Comparison of ENCODE assay signal across 17 cellular contexts in the genomic region with DNA sequence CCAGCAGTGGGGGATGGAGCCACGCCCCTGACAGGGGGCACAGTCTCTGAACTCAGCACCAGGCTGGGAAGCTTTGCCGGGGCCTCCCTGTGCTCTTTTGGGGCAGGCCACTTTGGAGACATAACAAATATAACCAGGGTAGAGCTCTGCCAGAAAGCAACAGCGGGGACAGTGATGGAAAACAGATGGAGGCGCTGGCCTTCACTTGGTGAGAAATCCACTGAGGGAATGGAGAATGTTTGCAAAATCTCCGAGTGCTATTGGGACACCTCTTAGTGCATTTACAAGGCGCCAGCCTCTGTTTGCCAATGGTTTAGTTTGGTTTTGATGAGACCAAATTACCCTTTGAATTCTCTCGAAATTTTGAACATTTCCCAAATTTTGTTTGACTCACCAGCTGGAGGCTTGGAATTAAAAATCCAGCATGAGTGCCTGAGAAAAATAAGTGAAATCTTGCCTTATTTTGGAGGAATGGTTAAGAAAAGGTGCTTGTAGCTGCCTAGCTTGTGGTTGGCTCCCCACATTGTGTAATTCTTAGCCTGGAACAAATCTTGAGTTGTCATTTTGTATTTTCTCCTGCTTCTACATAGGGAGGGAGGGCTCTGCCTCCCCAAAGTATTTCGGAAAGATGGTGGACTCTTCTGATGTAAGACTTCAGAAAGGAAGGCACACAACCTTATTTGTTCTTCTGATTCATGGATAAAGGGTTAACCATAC.
DNase-seq lines count a peak whose midpoint lies in the region; ATAC-seq, FAIRE-seq and TF ChIP-seq lines count a peak whose summit lies in the region.
"Had no signal": no experiment of that assay in that cellular context is flagged by ENCODE, and none has a peak within 500 bp of the region (broad histone marks: within the 10 kb centered on the region; RNA-seq: fewer than 3 reads in every experiment).

No MANE protein-coding gene starts in this region.

- ATAC-seq in heart left ventricle, result peak in 3 of 4 donors; percentile 64 to 86 (median 84)
- ATAC-seq in aorta (ENCODE audit: low FRiP score), result peak; percentile 17
- ATAC-seq in GM19467 (IDR thresholded peaks at IDR 0.05; ENCODE audit: unreplicated experiment), result no peak

- no peaks in the 10 kb centered on the region for H3K36me3 ChIP-seq in adipocyte (ENCODE audit: control insufficient read depth, insufficient read depth, low read length, severe bottlenecking)
- no peaks in the 10 kb centered on the region for H3K36me3 ChIP-seq in heart left ventricle
- no peaks in the 10 kb centered on the region for H3K36me3 ChIP-seq in aorta (ENCODE audit: control insufficient read depth in 1 of 2, insufficient read depth in 2 of 2, low read length in 1 of 2)
- H3K36me3 ChIP-seq: BLaER1 treated with 17β-estradiol and CSF1 and Interleukin-3, amounts not matched to agents 10 nM and 100 nM had no signal

- DNase-seq in adipocyte (ENCODE audit: low read depth), result peak; percentile 23
- DNase-seq in heart left ventricle, result peak; percentile 11 to 76 (median 58)
- DNase-seq in posterior vena cava (ENCODE audit: low spot score), result peak; percentile 85
- DNase-seq in aorta, result peak in 1 of 2 donors; percentile 47
- no peak for DNase-seq in epidermal melanocyte (ENCODE audit: insufficient read length, low spot score)
- no peak for DNase-seq in GM12891 (ENCODE audit: insufficient read length, low spot score)
- DNase-seq: activated CD4-positive, CD25-positive, alpha-beta regulatory T cell treated with anti-CD3 and anti-CD28 coated beads, Interleukin-2, amount 50 U/mL, for 72 hours; DMS 273 treated with DMSO at 0.1 percent for 48 hours; H7; NCI-H1092; NCI-H774; stimulated activated CD4-positive, alpha-beta T cell treated with anti-CD3 and anti-CD28 coated beads, Interleukin-4, amount 100 ng/mL, for 1 hour; substantia nigra; T-helper 9 cell had no signal

- intact Hi-C loops in heart left ventricle (cut with DNase I) (no loop called here), posterior vena cava (cut with DNase I) (no loop called here), aorta (cut with DNase I) (no loop called here)

- no peak for FAIRE-seq in GM12891 (lab: Jason Lieb, UNC)
- FAIRE-seq: colon had no signal

- TF ChIP-seq POLR2A in heart left ventricle (IDR thresholded peaks at IDR 0.05) (no peak), GM12891 (IDR thresholded peaks at IDR 0.05; ENCODE audit: low read depth, low read length) (no peak)

- H3K27ac ChIP-seq in heart left ventricle, result peak overlapping the region in 4 of 12 donors; percentile 12 to 46 (median 14)
- peak overlapping the region in 1 of 2 donors; percentile 64 for H3K27ac ChIP-seq in aorta (ENCODE audit: low read depth in 1 of 2, low read length in 2 of 2)
- H3K27ac ChIP-seq: BLaER1 treated with 17β-estradiol and CSF1 and Interleukin-3, amounts not matched to agents 10 nM and 100 nM had no signal

- peaks cover 4% of the 10 kb centered on the region for H3K9me3 ChIP-seq in adipocyte (ENCODE audit: control insufficient read depth, low read length)
- H3K9me3 ChIP-seq in heart left ventricle, result no peaks in the 10 kb centered on the region
- no peaks in the 10 kb centered on the region for H3K9me3 ChIP-seq in aorta (ENCODE audit: control insufficient read depth, low read length)

- 74 to 87% (median 84%) methylated on average over 8 of the region's 8 CpGs for WGBS in heart left ventricle, 4 donors
- 60 to 70% methylated on average over 8 of the region's 8 CpGs for WGBS in aorta, 2 donors

- H3K4me1 ChIP-seq in adipocyte (ENCODE audit: control insufficient read depth, insufficient read depth, low read length) (peaks cover 22% of the 10 kb centered on the region), heart left ventricle (peaks cover 0 to 13% (median 7%) of the 10 kb centered on the region in 12 donors), aorta (ENCODE audit: control insufficient read depth in 1 of 2, insufficient read depth in 2 of 2, low read length in 2 of 2) (peaks cover 4 to 6% of the 10 kb centered on the region in 2 donors)

- TF ChIP-seq CTCF in heart left ventricle (IDR thresholded peaks at IDR 0.05), result no peak

- H3K9ac ChIP-seq in adipocyte (ENCODE audit: low read length), result peak overlapping the region; percentile 76
- H3K9ac ChIP-seq: BLaER1 treated with 17β-estradiol and CSF1 and Interleukin-3, amounts not matched to agents 10 nM and 100 nM had no signal

- H3K27me3 ChIP-seq in adipocyte (replicated peaks; ENCODE audit: control insufficient read depth, insufficient read depth, low read length) (no peaks in the 10 kb centered on the region), heart left ventricle (no peaks in the 10 kb centered on the region), aorta (ENCODE audit: control insufficient read depth in 1 of 2, insufficient read depth in 2 of 2, low read length in 1 of 2) (no peaks in the 10 kb centered on the region)
- H3K27me3 ChIP-seq: BLaER1 treated with 17β-estradiol and CSF1 and Interleukin-3, amounts not matched to agents 10 nM and 100 nM had no signal

- peak overlapping the region; percentile 12 for H3K4me3 ChIP-seq in adipocyte (ENCODE audit: low read length)
- H3K4me3 ChIP-seq in heart left ventricle, result no peak overlapping the region
- no peak overlapping the region for H3K4me3 ChIP-seq in aorta (ENCODE audit: low read length in 2 of 2)
- H3K4me3 ChIP-seq: BLaER1 treated with 17β-estradiol and CSF1 and Interleukin-3, amounts not matched to agents 10 nM and 100 nM had no signal

TF ChIP-seq in GM12891, 5 proteins besides CTCF, POLR2A, EP300 and RAD21:
- no peak for TF ChIP-seq POLR2AphosphoS5 (IDR thresholded peaks at IDR 0.05; ENCODE audit: low read depth, low read length)
- no peak for TF ChIP-seq TAF1 (IDR thresholded peaks at IDR 0.05; ENCODE audit: low read depth, low read length)
- no peak for TF ChIP-seq PAX5 (IDR thresholded peaks at IDR 0.05; ENCODE audit: insufficient read depth, low read length, severe bottlenecking)
- no peak for TF ChIP-seq SPI1 (IDR thresholded peaks at IDR 0.05; ENCODE audit: low read depth, low read length)
- no peak for TF ChIP-seq POU2F2 (IDR thresholded peaks at IDR 0.05; ENCODE audit: low read depth, low read length)

Comparison
In these comparisons a context has a peak if more than half of its experiments do, and no peak if none do; other contexts are left out.
1. DNase-seq: peak in adipocyte (single experiment), heart left ventricle (5 of 5) and posterior vena cava (single experiment); none in epidermal melanocyte (single experiment) and GM12891 (single experiment).